ENCODE assay signal across 12 cellular contexts in genomic region chr7:137920637-137921473, GRCh38.
DNase-seq lines count a peak whose midpoint lies in the region; ATAC-seq and TF ChIP-seq lines count a peak whose summit lies in the region.
"Had no signal": no experiment of that assay in that cellular context is flagged by ENCODE, and none has a peak within 500 bp of the region (broad histone marks: within the 10 kb centered on the region; RNA-seq: fewer than 3 reads in every experiment).

No MANE protein-coding gene starts in this region.

- H3K4me3 Mint-ChIP-seq in stimulated activated naive CD8-positive, alpha-beta T cell treated with anti-CD3 and anti-CD28 coated beads, Interleukin-15, Interleukin-2, amounts not matched to agents 100 ng/mL and 50 ng/mL, for 24 hours = no peak overlapping the region

- H3K36me3 Mint-ChIP-seq in stimulated activated naive CD8-positive, alpha-beta T cell treated with anti-CD3 and anti-CD28 coated beads, Interleukin-15, Interleukin-2, amounts not matched to agents 100 ng/mL and 50 ng/mL, for 24 hours (ENCODE audit: low read depth) = peaks cover 42% of the 10 kb centered on the region

- no peaks in the 10 kb centered on the region for H3K27me3 Mint-ChIP-seq in stimulated activated naive CD8-positive, alpha-beta T cell treated with anti-CD3 and anti-CD28 coated beads, Interleukin-15, Interleukin-2, amounts not matched to agents 100 ng/mL and 50 ng/mL, for 24 hours

- intact Hi-C loops in esophagus muscularis mucosa (cut with DNase I) (no loop called here), right lobe of liver (cut with DNase I) (no loop called here)

- no peak for DNase-seq in stimulated activated naive CD8-positive, alpha-beta T cell treated with anti-CD3 and anti-CD28 coated beads, Interleukin-15, Interleukin-2, amounts not matched to agents 100 U/mL and 50 U/mL, for 24 hours
- DNase-seq in esophagus muscularis mucosa (ENCODE audit: extremely low spot score) (no peak), right lobe of liver (no peak), GF-D8 (lab: John Stamatoyannopoulos, UW) (no peak), DMS 273 (lab: John Stamatoyannopoulos, UW; ENCODE audit: unreplicated experiment) (no peak)
- no peak for DNase-seq in activated CD8-positive, alpha-beta memory T cell treated with anti-CD3 and anti-CD28 coated beads for 24 hours
- DNase-seq: NCI-H187; stimulated activated CD4-positive, alpha-beta T cell treated with anti-CD3 and anti-CD28 coated beads, Interleukin-4, amount 100 ng/mL, for 24 hours; SW 1271 had no signal

- peak overlapping the region; percentile 13 to 45 (median 22) for H3K27ac ChIP-seq in esophagus muscularis mucosa (replicated peaks in 1 of 4)
- H3K27ac ChIP-seq in right lobe of liver = no peak overlapping the region
- H3K27ac ChIP-seq: epithelial cell of prostate had no signal

- peaks cover 0 to 3% (median under 1%) of the 10 kb centered on the region in 4 donors for H3K36me3 ChIP-seq in esophagus muscularis mucosa
- H3K36me3 ChIP-seq in right lobe of liver = peaks cover 0 to 3% (median 0%) of the 10 kb centered on the region in 4 donors

- peaks cover 31% of the 10 kb centered on the region for H3K4me1 Mint-ChIP-seq in stimulated activated naive CD8-positive, alpha-beta T cell treated with anti-CD3 and anti-CD28 coated beads, Interleukin-15, Interleukin-2, amounts not matched to agents 100 ng/mL and 50 ng/mL, for 24 hours (ENCODE audit: low read depth)

- WGBS in esophagus muscularis mucosa = 52% methylated on average over 6 of the region's 6 CpGs
- 39% methylated on average over 6 of the region's 6 CpGs for WGBS in right lobe of liver (ENCODE audit: insufficient coverage, low coverage, low lambda C conversion rate, missing lambda C conversion rate)

- H3K27ac Mint-ChIP-seq in stimulated activated naive CD8-positive, alpha-beta T cell treated with anti-CD3 and anti-CD28 coated beads, Interleukin-15, Interleukin-2, amounts not matched to agents 100 ng/mL and 50 ng/mL, for 24 hours = peak overlapping the region; percentile 52

- no peaks in the 10 kb centered on the region for H3K9me3 ChIP-seq in esophagus muscularis mucosa
- no peaks in the 10 kb centered on the region for H3K9me3 ChIP-seq in right lobe of liver

- H3K27me3 ChIP-seq in esophagus muscularis mucosa (no peaks in the 10 kb centered on the region), right lobe of liver (no peaks in the 10 kb centered on the region)

- TF ChIP-seq POLR2A in esophagus muscularis mucosa (IDR thresholded peaks at IDR 0.05; ENCODE audit: low read depth) (no peak), right lobe of liver (IDR thresholded peaks at IDR 0.05) (no peak)

- H3K4me3 ChIP-seq in esophagus muscularis mucosa = no peak overlapping the region
- no peak overlapping the region for H3K4me3 ChIP-seq in right lobe of liver

- no peaks in the 10 kb centered on the region for H3K9me3 Mint-ChIP-seq in stimulated activated naive CD8-positive, alpha-beta T cell treated with anti-CD3 and anti-CD28 coated beads, Interleukin-15, Interleukin-2, amounts not matched to agents 100 ng/mL and 50 ng/mL, for 24 hours

- no peak for TF ChIP-seq CTCF in esophagus muscularis mucosa (IDR thresholded peaks at IDR 0.05)
- no peak for TF ChIP-seq CTCF in right lobe of liver (IDR thresholded peaks at IDR 0.05)

- no peak for ATAC-seq in stimulated activated naive CD8-positive, alpha-beta T cell treated with anti-CD3 and anti-CD28 coated beads, Interleukin-15, Interleukin-2, amounts not matched to agents 100 U/mL and 50 U/mL, for 24 hours
- ATAC-seq in right lobe of liver (peak in 3 of 4 donors; percentile 33 to 53 (median 35)), HG02884 (IDR thresholded peaks at IDR 0.05; ENCODE audit: unreplicated experiment) (no peak)

- no peak for TF ChIP-seq EP300 in esophagus muscularis mucosa (IDR thresholded peaks at IDR 0.05)

- H3K4me1 ChIP-seq in esophagus muscularis mucosa (peaks cover 9 to 44% (median 33%) of the 10 kb centered on the region in 4 donors), right lobe of liver (peaks cover 0 to 14% (median 5%) of the 10 kb centered on the region in 4 donors)

Comparison
In these comparisons a context has a peak if more than half of its experiments do, and no peak if none do; other contexts are left out.
1. ATAC-seq: peak in right lobe of liver (3 of 4); none in stimulated activated naive CD8-positive, alpha-beta T cell treated with anti-CD3 and anti-CD28 coated beads, Interleukin-15, Interleukin-2, amounts not matched to agents 100 U/mL and 50 U/mL, for 24 hours (single experiment) and HG02884 (single experiment).
2. H3K27ac ChIP-seq: peak in esophagus muscularis mucosa (4 of 4); none in right lobe of liver (0 of 3).